18 cellular contexts compared by ENCODE assay signal in genomic region chr10:6590100-6590499, GRCh38. TPM values are rescaled to one million over a fixed set of nuclear protein-coding genes. Genes with fewer than 3 reads are reported as not detected.
DNase-seq lines count a peak whose midpoint lies in the region; ATAC-seq and TF ChIP-seq lines count a peak whose summit lies in the region.
"Had no signal": no experiment of that assay in that cellular context is flagged by ENCODE, and none has a peak within 500 bp of the region (broad histone marks: within the 10 kb centered on the region; RNA-seq: fewer than 3 reads in every experiment).

No MANE protein-coding gene starts in this region.

- no peaks in the 10 kb centered on the region for H3K9me3 ChIP-seq in CD4-positive, alpha-beta T cell (ENCODE audit: control insufficient read depth, low read length)
- no peaks in the 10 kb centered on the region for H3K9me3 ChIP-seq in stomach

- peak overlapping the region; percentile 83 for H3K27ac ChIP-seq in CD4-positive, alpha-beta T cell (ENCODE audit: low read depth, low read length)
- H3K27ac ChIP-seq in stomach: no peak overlapping the region
- H3K27ac ChIP-seq: KMS-11, PC-9 had no signal

- no peak overlapping the region for H3K4me3 Mint-ChIP-seq in activated CD4-positive, alpha-beta T cell treated with anti-CD3 and anti-CD28 coated beads, Interleukin-2, amount 10 ng/mL, durations not matched to agents 7 days and 5 days
- H3K4me3 Mint-ChIP-seq in CD4-positive, alpha-beta T cell: peak overlapping the region; percentile 4
- H3K4me3 Mint-ChIP-seq in activated T-helper 1 cell treated with anti-CD3 and anti-CD28 coated beads, Interleukin-12 subunit alpha, Interleukin-12 subunit beta, Interleukin-2, Interleukin-4 antibody, amounts not matched to agents 30 ng/mL and 10 ng/mL and 1 ng/mL, durations not matched to agents 14 hours and 24 hours and 36 hours: peak overlapping the region; percentile 7
- peak overlapping the region; percentile 55 to 75 (median 72) for H3K4me3 Mint-ChIP-seq in immature natural killer cell
- no peak overlapping the region for H3K4me3 Mint-ChIP-seq in chondrocyte (ENCODE audit: unreplicated experiment)

- intact Hi-C loops in CD4-positive, alpha-beta T cell (cut with DNase I, micrococcal nuclease): no loop called here
- intact Hi-C loops in activated T-helper 1 cell treated with anti-CD3 and anti-CD28 coated beads, Interleukin-12 subunit alpha, Interleukin-12 subunit beta, Interleukin-2, Interleukin-4 antibody, amounts not matched to agents 30 ng/mL and 10 ng/mL and 1 ng/mL, durations not matched to agents 14 hours and 24 hours and 36 hours (cut with micrococcal nuclease): loop anchor here (5.0 kb wide), 2 partner anchors 318 to 388 kb away; partner anchors contain the start of gene PFKFB3
- intact Hi-C loops in stomach (cut with DNase I; ENCODE audit: low total_unique reads): no loop called here

- no peak for TF ChIP-seq CTCF in CD4-positive, alpha-beta T cell (IDR thresholded peaks at IDR 0.05)
- TF ChIP-seq CTCF in stomach (IDR thresholded peaks at IDR 0.05): no peak
- no peak for TF ChIP-seq CTCF in chondrocyte (IDR thresholded peaks at IDR 0.05)

- CTCF ChIA-PET in activated CD4-positive, alpha-beta T cell treated with anti-CD3 and anti-CD28 coated beads, Interleukin-2, amount 10 ng/mL, durations not matched to agents 7 days and 5 days (lab: Charles Lee): interaction anchor here (1.5 to 1.6 kb wide), 2 partner anchors 8 to 10 kb away, joined by 3 to 5 read pairs; no protein-coding TSS in a partner anchor
- CTCF ChIA-PET in CD4-positive, alpha-beta T cell (lab: Charles Lee): interaction anchor here (2.1 kb wide), 1 partner anchor 9 kb away, joined by 5 read pairs; no protein-coding TSS in a partner anchor

- 95 to 97% (median 96%) methylated on average over 4 of the region's 4 CpGs for WGBS in stomach, 5 donors

- no peak overlapping the region for H3K4me3 ChIP-seq in stomach
- H3K4me3 ChIP-seq: PC-9 had no signal

- peaks cover 82% of the 10 kb centered on the region for H3K36me3 Mint-ChIP-seq in activated CD4-positive, alpha-beta T cell treated with anti-CD3 and anti-CD28 coated beads, Interleukin-2, amount 10 ng/mL, durations not matched to agents 7 days and 5 days (ENCODE audit: low read depth)
- peaks cover 71% of the 10 kb centered on the region for H3K36me3 Mint-ChIP-seq in CD4-positive, alpha-beta T cell (ENCODE audit: low read depth)
- peaks cover 60% of the 10 kb centered on the region for H3K36me3 Mint-ChIP-seq in activated T-helper 1 cell treated with anti-CD3 and anti-CD28 coated beads, Interleukin-12 subunit alpha, Interleukin-12 subunit beta, Interleukin-2, Interleukin-4 antibody, amounts not matched to agents 30 ng/mL and 10 ng/mL and 1 ng/mL, durations not matched to agents 14 hours and 24 hours and 36 hours (ENCODE audit: low read depth)
- peaks cover 7 to 51% (median 42%) of the 10 kb centered on the region in 3 donors for H3K36me3 Mint-ChIP-seq in immature natural killer cell
- no peaks in the 10 kb centered on the region for H3K36me3 Mint-ChIP-seq in chondrocyte (ENCODE audit: low read depth)

- no peak for TF ChIP-seq POLR2A in stomach (IDR thresholded peaks at IDR 0.05)

- no peak for DNase-seq in activated CD4-positive, alpha-beta T cell treated with anti-CD3 and anti-CD28 coated beads, Interleukin-2, amount 10 ng/mL, durations not matched to agents 7 days and 5 days
- DNase-seq in activated CD4-positive, alpha-beta T cell treated with anti-CD3 and anti-CD28 coated beads, Interleukin-2, amount 50 U/mL, for 4 hours: no peak
- no peak for DNase-seq in CD4-positive, alpha-beta T cell
- no peak for DNase-seq in activated T-helper 1 cell treated with anti-CD3 and anti-CD28 coated beads, Interleukin-12 subunit alpha, Interleukin-12 subunit beta, Interleukin-2, Interleukin-4 antibody, amounts not matched to agents 30 ng/mL and 10 ng/mL and 1 ng/mL, durations not matched to agents 14 hours and 24 hours and 36 hours (ENCODE audit: low spot score)
- DNase-seq in immature natural killer cell: no peak
- DNase-seq in NCI-H2171 (lab: John Stamatoyannopoulos, UW): no peak
- DNase-seq in stomach: no peak
- no peak for DNase-seq in chondrocyte (ENCODE audit: low spot score)
- DNase-seq: C1 segment of cervical spinal cord, DMS79, HCEC 1CT, NCI-H1092, NCI-H1694 treated with DMSO at 0.1 percent for 48 hours, NCI-H2171 treated with DMSO at 0.1 percent for 48 hours, NCI-H774, PC-9 had no signal

- no peak for TF ChIP-seq EP300 in stomach (IDR thresholded peaks at IDR 0.05)

- ATAC-seq in CD4-positive, alpha-beta T cell (ENCODE audit: poor library complexity): no peak
- ATAC-seq: HepG2 had no signal

- peaks cover 0 to 10% (median 0%) of the 10 kb centered on the region in 4 donors for H3K4me1 ChIP-seq in stomach

- peak overlapping the region; percentile 68 for H3K27ac Mint-ChIP-seq in activated CD4-positive, alpha-beta T cell treated with anti-CD3 and anti-CD28 coated beads, Interleukin-2, amount 10 ng/mL, durations not matched to agents 7 days and 5 days
- peak overlapping the region; percentile 94 for H3K27ac Mint-ChIP-seq in CD4-positive, alpha-beta T cell
- peak overlapping the region; percentile 34 for H3K27ac Mint-ChIP-seq in activated T-helper 1 cell treated with anti-CD3 and anti-CD28 coated beads, Interleukin-12 subunit alpha, Interleukin-12 subunit beta, Interleukin-2, Interleukin-4 antibody, amounts not matched to agents 30 ng/mL and 10 ng/mL and 1 ng/mL, durations not matched to agents 14 hours and 24 hours and 36 hours
- H3K27ac Mint-ChIP-seq in immature natural killer cell (peak overlapping the region; percentile 66 to 88 (median 82)), chondrocyte (ENCODE audit: unreplicated experiment) (no peak overlapping the region)

- peaks cover 8% of the 10 kb centered on the region for H3K9me3 Mint-ChIP-seq in activated CD4-positive, alpha-beta T cell treated with anti-CD3 and anti-CD28 coated beads, Interleukin-2, amount 10 ng/mL, durations not matched to agents 7 days and 5 days
- H3K9me3 Mint-ChIP-seq in CD4-positive, alpha-beta T cell: no peaks in the 10 kb centered on the region
- no peaks in the 10 kb centered on the region for H3K9me3 Mint-ChIP-seq in activated T-helper 1 cell treated with anti-CD3 and anti-CD28 coated beads, Interleukin-12 subunit alpha, Interleukin-12 subunit beta, Interleukin-2, Interleukin-4 antibody, amounts not matched to agents 30 ng/mL and 10 ng/mL and 1 ng/mL, durations not matched to agents 14 hours and 24 hours and 36 hours
- H3K9me3 Mint-ChIP-seq in immature natural killer cell (no peaks in the 10 kb centered on the region), chondrocyte (ENCODE audit: low read depth) (peaks cover 3% of the 10 kb centered on the region)

- H3K27me3 ChIP-seq in CD4-positive, alpha-beta T cell (ENCODE audit: control insufficient read depth, insufficient read depth, low read length): no peaks in the 10 kb centered on the region
- H3K27me3 ChIP-seq in stomach: no peaks in the 10 kb centered on the region

- no peaks in the 10 kb centered on the region for H3K27me3 Mint-ChIP-seq in activated CD4-positive, alpha-beta T cell treated with anti-CD3 and anti-CD28 coated beads, Interleukin-2, amount 10 ng/mL, durations not matched to agents 7 days and 5 days
- no peaks in the 10 kb centered on the region for H3K27me3 Mint-ChIP-seq in CD4-positive, alpha-beta T cell
- H3K27me3 Mint-ChIP-seq in activated T-helper 1 cell treated with anti-CD3 and anti-CD28 coated beads, Interleukin-12 subunit alpha, Interleukin-12 subunit beta, Interleukin-2, Interleukin-4 antibody, amounts not matched to agents 30 ng/mL and 10 ng/mL and 1 ng/mL, durations not matched to agents 14 hours and 24 hours and 36 hours (ENCODE audit: insufficient read depth): no peaks in the 10 kb centered on the region
- H3K27me3 Mint-ChIP-seq in immature natural killer cell (ENCODE audit: low read depth in 3 of 3): peaks cover 0 to 3% (median 0%) of the 10 kb centered on the region in 3 donors
- H3K27me3 Mint-ChIP-seq in chondrocyte (ENCODE audit: low read depth): peaks cover 14% of the 10 kb centered on the region

- H3K36me3 ChIP-seq in stomach: no peaks in the 10 kb centered on the region

- POLR2A ChIA-PET in activated CD4-positive, alpha-beta T cell treated with anti-CD3 and anti-CD28 coated beads, Interleukin-2, amount 10 ng/mL, durations not matched to agents 7 days and 5 days (lab: Charles Lee): interaction anchor here (0.6 kb wide), 1 partner anchor 92 kb away, joined by 3 read pairs; no protein-coding TSS in a partner anchor
- POLR2A ChIA-PET in CD4-positive, alpha-beta T cell (lab: Charles Lee): interaction anchor here (1.2 to 1.6 kb wide), 4 partner anchors 8 to 21 kb away, joined by 3 to 5 read pairs (median 4); no protein-coding TSS in a partner anchor

- H3K4me1 Mint-ChIP-seq in activated CD4-positive, alpha-beta T cell treated with anti-CD3 and anti-CD28 coated beads, Interleukin-2, amount 10 ng/mL, durations not matched to agents 7 days and 5 days: peaks cover 93% of the 10 kb centered on the region
- peaks cover 99% of the 10 kb centered on the region for H3K4me1 Mint-ChIP-seq in CD4-positive, alpha-beta T cell (ENCODE audit: low read depth)
- H3K4me1 Mint-ChIP-seq in activated T-helper 1 cell treated with anti-CD3 and anti-CD28 coated beads, Interleukin-12 subunit alpha, Interleukin-12 subunit beta, Interleukin-2, Interleukin-4 antibody, amounts not matched to agents 30 ng/mL and 10 ng/mL and 1 ng/mL, durations not matched to agents 14 hours and 24 hours and 36 hours (ENCODE audit: low read depth): peaks cover 98% of the 10 kb centered on the region
- H3K4me1 Mint-ChIP-seq in immature natural killer cell (peaks cover 70 to 80% of the 10 kb centered on the region in 2 donors), chondrocyte (ENCODE audit: low read depth) (no peaks in the 10 kb centered on the region)

RNA-seq across cellular contexts. Expression of gene PRKCQ, which starts 10.0 kb away (rescaled TPM):
- 10 to 100 TPM; 62.6 to 69.5 TPM for total RNA-seq in activated CD4-positive, alpha-beta T cell treated with anti-CD3 and anti-CD28 coated beads, Interleukin-2, amount 10 ng/mL, durations not matched to agents 7 days and 5 days
- 10 to 100 TPM; 43.4 to 43.9 TPM for total RNA-seq in CD4-positive, alpha-beta T cell
- total RNA-seq in activated T-helper 1 cell treated with anti-CD3 and anti-CD28 coated beads, Interleukin-12 subunit alpha, Interleukin-12 subunit beta, Interleukin-2, Interleukin-4 antibody, amounts not matched to agents 30 ng/mL and 10 ng/mL and 1 ng/mL, durations not matched to agents 14 hours and 24 hours and 36 hours: 45.9 and 50.4 TPM in 2 replicates
- polyA plus RNA-seq in immature natural killer cell: 10 to 100 TPM; 20.2 to 46.5 (median 36.5) TPM
- 1 to 10 TPM in 2 of 5 donors, under 1 TPM in 2, not detected in 1; 0.45 to 5.1 (median 1.8) TPM for total RNA-seq in stomach
- 1 to 10 TPM in 1 of 3 donors, under 1 TPM in 2; 0.25 to 1.5 (median 0.63) TPM for polyA plus RNA-seq in stomach
- 0.13 to 0.15 TPM in 2 of 3 replicates, not detected in the other for total RNA-seq in chondrocyte

Comparison
In these comparisons a context has a peak if more than half of its experiments do, and no peak if none do; other contexts are left out.
1. H3K4me3 Mint-ChIP-seq: peak in CD4-positive, alpha-beta T cell (single experiment), activated T-helper 1 cell treated with anti-CD3 and anti-CD28 coated beads, Interleukin-12 subunit alpha, Interleukin-12 subunit beta, Interleukin-2, Interleukin-4 antibody, amounts not matched to agents 30 ng/mL and 10 ng/mL and 1 ng/mL, durations not matched to agents 14 hours and 24 hours and 36 hours (single experiment) and immature natural killer cell (5 of 5); none in activated CD4-positive, alpha-beta T cell treated with anti-CD3 and anti-CD28 coated beads, Interleukin-2, amount 10 ng/mL, durations not matched to agents 7 days and 5 days (single experiment) and chondrocyte (single experiment).